1 cellular context compared by ENCODE assay signal in genomic region chr3:66489577-66489976, GRCh38.
TF ChIP-seq lines count a peak whose summit lies in the region.

No MANE protein-coding gene starts in this region.

TF ChIP-seq in GM23338, 12 proteins besides CTCF, POLR2A, EP300 and RAD21 (continued from another document):
- TF ChIP-seq ZNF462 (CRISPR knock-in tag; IDR thresholded peaks at IDR 0.05): no peak
- no peak for TF ChIP-seq POLR2AphosphoS5 (IDR thresholded peaks at IDR 0.05; ENCODE audit: low read depth)
- TF ChIP-seq JUNB (IDR thresholded peaks at IDR 0.05; ENCODE audit: unreplicated experiment): no peak
- no peak for TF ChIP-seq STAT1 (IDR thresholded peaks at IDR 0.05; ENCODE audit: unreplicated experiment)
- TF ChIP-seq ZNF331 (CRISPR knock-in tag; IDR thresholded peaks at IDR 0.05; ENCODE audit: low read depth): no peak
- no peak for TF ChIP-seq ZNF114 (CRISPR knock-in tag; IDR thresholded peaks at IDR 0.05)
- no peak for TF ChIP-seq NANOG (IDR thresholded peaks at IDR 0.05; ENCODE audit: borderline replicate concordance)
